25 cellular contexts compared by ENCODE assay signal in the genomic region with DNA sequence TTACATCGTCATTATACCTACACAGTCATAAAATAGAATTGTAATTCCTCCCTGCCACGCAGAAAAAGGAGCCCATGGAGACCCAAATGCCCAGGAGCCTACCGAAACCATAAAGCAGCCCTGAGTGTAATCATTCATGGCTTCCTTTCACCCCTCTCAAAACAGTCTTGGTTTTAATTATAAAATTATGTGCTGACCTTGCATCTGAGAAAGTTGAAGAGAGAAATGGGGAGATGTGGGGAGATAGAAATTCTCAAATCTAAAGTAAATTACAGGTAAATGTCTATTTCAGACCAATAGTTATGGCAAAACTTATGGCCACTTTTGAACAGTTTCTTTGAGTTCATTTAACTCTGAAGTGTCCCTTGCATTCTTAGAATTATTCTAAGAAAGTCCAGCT.
"Had no signal": no experiment of that assay in that cellular context is flagged by ENCODE, and none has a peak within 500 bp of the region (broad histone marks: within the 10 kb centered on the region; RNA-seq: fewer than 3 reads in every experiment).

No MANE protein-coding gene starts in this region.

- FAIRE-seq: endometrium, islet of Langerhans, keratinocyte had no signal

- H3K4me1 ChIP-seq: colonic mucosa, esophagus squamous epithelium, gastrocnemius medialis, heart right ventricle, left lung, lower lobe of right lung had no signal

- H3K9me3 ChIP-seq: colonic mucosa, esophagus squamous epithelium, gastrocnemius medialis, lower lobe of right lung had no signal

- H3K36me3 ChIP-seq: colonic mucosa, esophagus squamous epithelium, gastrocnemius medialis, heart right ventricle, left lung, lower lobe of right lung had no signal

- H3K4me3 ChIP-seq: colonic mucosa, esophagus squamous epithelium, gastrocnemius medialis, heart right ventricle, left lung, lower lobe of right lung had no signal

- H3K27ac ChIP-seq: colonic mucosa, epithelial cell of prostate, esophagus squamous epithelium, gastrocnemius medialis, heart right ventricle, left lung, lower lobe of right lung had no signal

- ATAC-seq: effector memory CD8-positive, alpha-beta T cell; esophagus mucosa; gastrocnemius medialis; heart right ventricle; left cardiac atrium; left lung; lower lobe of right lung had no signal

- DNase-seq: colonic mucosa; cortex of kidney; effector CD8-positive, alpha-beta T cell; effector memory CD8-positive, alpha-beta T cell; endodermal cell; erythroblast; esophagus squamous epithelium; foreskin fibroblast; foreskin melanocyte; gastrocnemius medialis; glutamatergic neuron; head of caudate nucleus; heart right ventricle; hippocampal formation; left cardiac atrium; left lung; left ventricle myocardium superior; lower lobe of right lung; mesenchymal stem cell; midbrain had no signal

- H3K27me3 ChIP-seq: colonic mucosa, esophagus squamous epithelium, gastrocnemius medialis, heart right ventricle, left lung had no signal
